9 cellular contexts compared by ENCODE assay signal in genomic region chr7:100472854-100473499, GRCh38. TPM values are rescaled to one million over a fixed set of nuclear protein-coding genes. Genes with fewer than 3 reads are reported as not detected.
A peak's percentile ranks its signal among the peaks of the same experiment; 100 is the strongest.
DNase-seq lines count a peak whose midpoint lies in the region; ATAC-seq and TF ChIP-seq lines count a peak whose summit lies in the region.
"Had no signal": no experiment of that assay in that cellular context is flagged by ENCODE, and none has a peak within 500 bp of the region (broad histone marks: within the 10 kb centered on the region; RNA-seq: fewer than 3 reads in every experiment).

No MANE protein-coding gene starts in this region.

- no peaks in the 10 kb centered on the region for H3K9me3 ChIP-seq in right cardiac atrium (ENCODE audit: control insufficient read depth, low read length)
- no peaks in the 10 kb centered on the region for H3K9me3 ChIP-seq in thoracic aorta

- POLR2A ChIA-PET in activated CD4-positive, alpha-beta T cell treated with anti-CD3 and anti-CD28 coated beads for 36 hours (lab: Charles Lee), result no interaction called here
- POLR2A ChIA-PET in activated CD4-positive, alpha-beta memory T cell treated with anti-CD3 and anti-CD28 coated beads for 36 hours (lab: Charles Lee), result interaction anchor here (1.3 kb wide), 1 partner anchor 38 kb away, joined by 4 read pairs; no protein-coding TSS in a partner anchor
- POLR2A ChIA-PET in HEK293T (lab: Yijun Ruan, JAX), result no interaction called here

- CTCF ChIA-PET in activated CD4-positive, alpha-beta T cell treated with anti-CD3 and anti-CD28 coated beads for 36 hours (lab: Charles Lee), result interaction anchor here (0.6 to 2.3 kb wide), 6 partner anchors 69 to 196 kb away, joined by 3 to 8 read pairs (median 4); no protein-coding TSS in a partner anchor
- CTCF ChIA-PET in activated CD4-positive, alpha-beta memory T cell treated with anti-CD3 and anti-CD28 coated beads for 36 hours (lab: Charles Lee), result interaction anchor here (0.6 to 9.7 kb wide), 4 partner anchors 10 to 219 kb away, joined by 3 to 104 read pairs (median 8); partner anchors contain the start of gene NYAP1
- CTCF ChIA-PET in HEK293T (lab: Yijun Ruan, JAX), result no interaction called here

- no peak for ATAC-seq in activated CD4-positive, alpha-beta T cell treated with anti-CD3 and anti-CD28 coated beads for 36 hours
- peak; percentile 16 to 58 for ATAC-seq in right cardiac atrium
- no peak for ATAC-seq in thoracic aorta (ENCODE audit: insufficient number of reproducible peaks, low FRiP score, low read depth)
- ATAC-seq in HG03108 (IDR thresholded peaks at IDR 0.05; ENCODE audit: unreplicated experiment), result no peak

- no peaks in the 10 kb centered on the region for H3K27me3 ChIP-seq in right cardiac atrium (ENCODE audit: control insufficient read depth, insufficient read depth)
- no peaks in the 10 kb centered on the region for H3K27me3 ChIP-seq in thoracic aorta (replicated peaks; ENCODE audit: insufficient read depth)

- peaks cover 55% of the 10 kb centered on the region for H3K4me1 Mint-ChIP-seq in activated CD4-positive, alpha-beta T cell treated with anti-CD3 and anti-CD28 coated beads for 36 hours
- H3K4me1 Mint-ChIP-seq in activated CD4-positive, alpha-beta memory T cell treated with anti-CD3 and anti-CD28 coated beads for 36 hours (ENCODE audit: low read depth), result peaks cover 53% of the 10 kb centered on the region

- H3K4me3 ChIP-seq in right cardiac atrium (ENCODE audit: low read length), result no peak overlapping the region
- H3K4me3 ChIP-seq in thoracic aorta, result peak overlapping the region; percentile 45

- no peaks in the 10 kb centered on the region for H3K27me3 Mint-ChIP-seq in activated CD4-positive, alpha-beta T cell treated with anti-CD3 and anti-CD28 coated beads for 36 hours
- no peaks in the 10 kb centered on the region for H3K27me3 Mint-ChIP-seq in activated CD4-positive, alpha-beta memory T cell treated with anti-CD3 and anti-CD28 coated beads for 36 hours

- H3K36me3 Mint-ChIP-seq in activated CD4-positive, alpha-beta T cell treated with anti-CD3 and anti-CD28 coated beads for 36 hours (ENCODE audit: low read depth), result peaks cover 41% of the 10 kb centered on the region
- H3K36me3 Mint-ChIP-seq in activated CD4-positive, alpha-beta memory T cell treated with anti-CD3 and anti-CD28 coated beads for 36 hours, result peaks cover 30% of the 10 kb centered on the region

- H3K4me1 ChIP-seq in right cardiac atrium (ENCODE audit: control insufficient read depth, insufficient read depth, low read length), result peaks cover 22% of the 10 kb centered on the region
- peaks cover 38 to 59% of the 10 kb centered on the region in 2 donors for H3K4me1 ChIP-seq in thoracic aorta (ENCODE audit: control insufficient read depth in 1 of 2, low read depth in 2 of 2)

- TF ChIP-seq CTCF in thoracic aorta (IDR thresholded peaks at IDR 0.05), result no peak

- H3K36me3 ChIP-seq in thoracic aorta, result peaks cover 20% of the 10 kb centered on the region

- DNase-seq in activated CD4-positive, alpha-beta T cell treated with anti-CD3 and anti-CD28 coated beads for 36 hours, result no peak
- no peak for DNase-seq in activated CD4-positive, alpha-beta T cell treated with anti-CD3 and anti-CD28 coated beads, Interleukin-2, amount 50 U/mL, for 1 hour
- peak; percentile 37 for DNase-seq in activated CD4-positive, alpha-beta memory T cell treated with anti-CD3 and anti-CD28 coated beads for 36 hours
- DNase-seq in right cardiac atrium (peak; percentile 76 to 81 (median 76)), thoracic aorta (ENCODE audit: low spot score) (no peak), GOT3 (lab: John Stamatoyannopoulos, UW) (no peak), HEK293T (ENCODE audit: extremely low spot score) (no peak)

- H3K27ac ChIP-seq in right cardiac atrium (ENCODE audit: low read length) (peak overlapping the region; percentile 83), thoracic aorta (peak overlapping the region; percentile 48 to 70)

- intact Hi-C loops in activated CD4-positive, alpha-beta T cell treated with anti-CD3 and anti-CD28 coated beads for 36 hours (cut with DNase I, micrococcal nuclease), result no loop called here
- intact Hi-C loops in activated CD4-positive, alpha-beta memory T cell treated with anti-CD3 and anti-CD28 coated beads for 36 hours (cut with micrococcal nuclease), result loop anchor here (10.0 kb wide), 1 partner anchor 382 kb away; the partner anchor contains the start of gene SLC12A9
- intact Hi-C loops in right cardiac atrium (cut with DNase I), result loop anchor here in 2 of 4 donors (5.0 to 10.0 kb wide), 2 partner anchors 84 to 212 kb away; no protein-coding TSS in a partner anchor

- H3K4me3 Mint-ChIP-seq in activated CD4-positive, alpha-beta T cell treated with anti-CD3 and anti-CD28 coated beads for 36 hours, result no peak overlapping the region
- H3K4me3 Mint-ChIP-seq in activated CD4-positive, alpha-beta memory T cell treated with anti-CD3 and anti-CD28 coated beads for 36 hours, result no peak overlapping the region

- WGBS in right cardiac atrium, result 37% methylated on average over 14 of the region's 14 CpGs

- H3K27ac Mint-ChIP-seq in activated CD4-positive, alpha-beta T cell treated with anti-CD3 and anti-CD28 coated beads for 36 hours, result peak overlapping the region; percentile 80
- peak overlapping the region; percentile 77 for H3K27ac Mint-ChIP-seq in activated CD4-positive, alpha-beta memory T cell treated with anti-CD3 and anti-CD28 coated beads for 36 hours

- H3K9me3 Mint-ChIP-seq in activated CD4-positive, alpha-beta T cell treated with anti-CD3 and anti-CD28 coated beads for 36 hours (ENCODE audit: low read depth), result no peaks in the 10 kb centered on the region
- no peaks in the 10 kb centered on the region for H3K9me3 Mint-ChIP-seq in activated CD4-positive, alpha-beta memory T cell treated with anti-CD3 and anti-CD28 coated beads for 36 hours

TF ChIP-seq in HEK293T, 16 proteins besides CTCF, POLR2A, EP300 and RAD21:
- no peak for TF ChIP-seq CTBP1 (IDR thresholded peaks at IDR 0.05; ENCODE audit: borderline replicate concordance)
- TF ChIP-seq PKNOX1 (IDR thresholded peaks at IDR 0.05), result no peak
- TF ChIP-seq FOXM1 (IDR thresholded peaks at IDR 0.05; ENCODE audit: borderline replicate concordance), result no peak

RNA-seq across cellular contexts. Expression of gene TSC22D4, which starts 6.0 kb away (rescaled TPM):
- total RNA-seq in activated CD4-positive, alpha-beta T cell treated with anti-CD3 and anti-CD28 coated beads for 36 hours, result 10 to 100 TPM; 78.5 to 85.7 TPM
- total RNA-seq in activated CD4-positive, alpha-beta memory T cell treated with anti-CD3 and anti-CD28 coated beads for 36 hours, result 10 to 100 TPM; 87.8 to 89.5 TPM
- total RNA-seq in right cardiac atrium, result 10 to 100 TPM; 36.7 to 63.6 (median 48.6) TPM
- 61.2 TPM for polyA plus RNA-seq in right cardiac atrium
- total RNA-seq in thoracic aorta, result 10 to 100 TPM; 25.7 to 45.5 TPM

RNA-seq across cellular contexts. Expression of gene SPACDR, which starts 8.9 kb away (rescaled TPM):
- total RNA-seq in activated CD4-positive, alpha-beta T cell treated with anti-CD3 and anti-CD28 coated beads for 36 hours, result 1 to 10 TPM; 3.5 to 4.2 TPM
- 1 to 10 TPM; 3.5 to 3.9 TPM for total RNA-seq in activated CD4-positive, alpha-beta memory T cell treated with anti-CD3 and anti-CD28 coated beads for 36 hours
- under 1 TPM in 1 of 4 donors, not detected in 3; 0.44 TPM for total RNA-seq in right cardiac atrium
- 0.11 TPM for polyA plus RNA-seq in right cardiac atrium
- not detected for total RNA-seq in thoracic aorta
- total RNA-seq: kidney epithelial cell had no signal

RNA-seq across cellular contexts. Expression of gene NYAP1, which starts 10.8 kb away (rescaled TPM):
- under 1 TPM; 0.21 to 0.56 TPM for total RNA-seq in activated CD4-positive, alpha-beta T cell treated with anti-CD3 and anti-CD28 coated beads for 36 hours
- total RNA-seq in activated CD4-positive, alpha-beta memory T cell treated with anti-CD3 and anti-CD28 coated beads for 36 hours, result under 1 TPM; 0.17 to 0.24 TPM
- 1 to 10 TPM in 1 of 4 donors, under 1 TPM in 3; 0.39 to 1.1 (median 0.65) TPM for total RNA-seq in right cardiac atrium
- 0.79 TPM for polyA plus RNA-seq in right cardiac atrium
- under 1 TPM; 0.92 to 0.95 TPM for total RNA-seq in thoracic aorta

RNA-seq across cellular contexts. Expression of gene PPP1R35, which starts 36.7 kb away (rescaled TPM):
- total RNA-seq in activated CD4-positive, alpha-beta T cell treated with anti-CD3 and anti-CD28 coated beads for 36 hours, result 10 to 100 TPM; 48.7 to 60.3 TPM
- total RNA-seq in activated CD4-positive, alpha-beta memory T cell treated with anti-CD3 and anti-CD28 coated beads for 36 hours, result 10 to 100 TPM; 76.0 to 76.5 TPM
- 10 to 100 TPM; 14.8 to 17.7 (median 16.5) TPM for total RNA-seq in right cardiac atrium
- 20.3 TPM for polyA plus RNA-seq in right cardiac atrium
- total RNA-seq in thoracic aorta, result 10 to 100 TPM; 29.5 to 54.7 TPM

RNA-seq across cellular contexts. Expression of gene MEPCE, which starts 43.3 kb away (rescaled TPM):
- total RNA-seq in activated CD4-positive, alpha-beta T cell treated with anti-CD3 and anti-CD28 coated beads for 36 hours, result 10 to 100 TPM; 44.4 to 45.9 TPM
- 10 to 100 TPM; 41.3 to 42.0 TPM for total RNA-seq in activated CD4-positive, alpha-beta memory T cell treated with anti-CD3 and anti-CD28 coated beads for 36 hours
- total RNA-seq in right cardiac atrium, result 10 to 100 TPM; 18.7 to 24.6 (median 23.2) TPM
- polyA plus RNA-seq in right cardiac atrium, result 20.4 TPM
- 10 to 100 TPM; 27.2 to 27.8 TPM for total RNA-seq in thoracic aorta

Comparison
In these comparisons a context has a peak if more than half of its experiments do, and no peak if none do; other contexts are left out.
1. ATAC-seq: peak in right cardiac atrium (2 of 2); none in activated CD4-positive, alpha-beta T cell treated with anti-CD3 and anti-CD28 coated beads for 36 hours (single experiment), thoracic aorta (single experiment) and HG03108 (single experiment).
2. DNase-seq: peak in activated CD4-positive, alpha-beta memory T cell treated with anti-CD3 and anti-CD28 coated beads for 36 hours (single experiment) and right cardiac atrium (3 of 3); none in activated CD4-positive, alpha-beta T cell treated with anti-CD3 and anti-CD28 coated beads for 36 hours (single experiment), activated CD4-positive, alpha-beta T cell treated with anti-CD3 and anti-CD28 coated beads, Interleukin-2, amount 50 U/mL, for 1 hour (single experiment), thoracic aorta (single experiment), GOT3 (single experiment) and HEK293T (single experiment).